In genomic region chr18:60020107-60020925, GRCh38 we compare ENCODE assay signal across 15 cellular contexts.
DNase-seq lines count a peak whose midpoint lies in the region; ATAC-seq, FAIRE-seq and TF ChIP-seq lines count a peak whose summit lies in the region.
"Had no signal": no experiment of that assay in that cellular context is flagged by ENCODE, and none has a peak within 500 bp of the region (broad histone marks: within the 10 kb centered on the region; RNA-seq: fewer than 3 reads in every experiment).

No MANE protein-coding gene starts in this region.

- H3K9me2 ChIP-seq in GM23248 (ENCODE audit: insufficient read depth) = no peaks in the 10 kb centered on the region

- H3K27me3 Mint-ChIP-seq in astrocyte (ENCODE audit: low read depth, unreplicated experiment) = no peaks in the 10 kb centered on the region

- H3K4me2 ChIP-seq in GM23248 (ENCODE audit: unreplicated experiment) (peak overlapping the region; percentile 17), astrocyte (ENCODE audit: low read length) (no peak overlapping the region)
- H3K4me2 ChIP-seq: BLaER1 had no signal

- H3K9ac ChIP-seq in GM23248 = no peak overlapping the region
- no peak overlapping the region for H3K9ac ChIP-seq in astrocyte (ENCODE audit: low read length)
- H3K9ac ChIP-seq: BLaER1 had no signal

- FAIRE-seq in astrocyte (lab: Jason Lieb, UNC) = no peak
- FAIRE-seq: kidney had no signal

- no peaks in the 10 kb centered on the region for H3K79me2 ChIP-seq in GM23248 (ENCODE audit: insufficient read depth)
- no peaks in the 10 kb centered on the region for H3K79me2 ChIP-seq in astrocyte (ENCODE audit: insufficient read depth, low read length)

- H3K9me3 Mint-ChIP-seq in astrocyte (ENCODE audit: unreplicated experiment) = no peaks in the 10 kb centered on the region

- H3K27ac ChIP-seq in GM23248 = no peak overlapping the region
- no peak overlapping the region for H3K27ac ChIP-seq in astrocyte (ENCODE audit: low read depth, low read length)
- H3K27ac ChIP-seq: ascending aorta, BLaER1, prostate gland, upper lobe of left lung had no signal

- no peak for ATAC-seq in HG02981 (IDR thresholded peaks at IDR 0.05; ENCODE audit: unreplicated experiment)
- ATAC-seq in GM21529 (IDR thresholded peaks at IDR 0.05; ENCODE audit: unreplicated experiment) = no peak

- peak overlapping the region; percentile 20 for H3K27ac Mint-ChIP-seq in astrocyte (ENCODE audit: unreplicated experiment)

- H4K20me1 ChIP-seq in GM23248 (ENCODE audit: insufficient read depth) = no peaks in the 10 kb centered on the region
- H4K20me1 ChIP-seq in astrocyte (ENCODE audit: insufficient read depth, low read length) = no peaks in the 10 kb centered on the region
- H4K20me1 ChIP-seq: BLaER1 had no signal

- 93 to 94% methylated on average over 7 of the region's 7 CpGs for WGBS in GM23248 (ENCODE audit: low coverage in 1 of 2, low lambda C conversion rate in 2 of 2, missing lambda C conversion rate in 2 of 2), 2 experiments

- no peak for TF ChIP-seq CTCF in astrocyte (IDR thresholded peaks at IDR 0.05; ENCODE audit: insufficient read depth, low read depth, low read length)

- H3K36me3 ChIP-seq in GM23248 (ENCODE audit: low read depth) (no peaks in the 10 kb centered on the region), astrocyte (ENCODE audit: insufficient read depth, low read length) (no peaks in the 10 kb centered on the region)
- H3K36me3 ChIP-seq: ascending aorta, BLaER1, prostate gland, upper lobe of left lung had no signal

- DNase-seq in AG08395 (ENCODE audit: low spot score) (peak; percentile 31), GM23248 (peak; percentile 28), astrocyte (ENCODE audit: low read depth) (peak; percentile 56), kidney glomerular epithelial cell (lab: John Stamatoyannopoulos, UW) (peak; percentile 80), activated T-cell treated with anti-CD3 and anti-CD28 coated beads for 4 hours (no peak)
- DNase-seq in stimulated activated CD4-positive, alpha-beta T cell treated with anti-CD3 and anti-CD28 coated beads, Interleukin-2, amount 100 ng/mL, for 48 hours = no peak
- DNase-seq: kidney; NCI-H446 treated with DMSO at 0.1 percent for 48 hours; stimulated activated CD4-positive, alpha-beta T cell treated with anti-CD3 and anti-CD28 coated beads, Interleukin-1b, Interleukin-23, amount 100 ng/mL, for 48 hours had no signal

- H3K27me3 ChIP-seq in GM23248 (replicated peaks; ENCODE audit: insufficient read depth) (no peaks in the 10 kb centered on the region), astrocyte (ENCODE audit: insufficient read depth, low read length) (no peaks in the 10 kb centered on the region)
- H3K27me3 ChIP-seq: ascending aorta, BLaER1, upper lobe of left lung had no signal

- H2AFZ ChIP-seq in GM23248 (peak overlapping the region; percentile 40; the same call in 1 of the 2 replicates), astrocyte (ENCODE audit: low read depth, low read length) (no peak overlapping the region)

- in situ Hi-C loops in GM23248 (cut with MboI) = loop anchor here (25.0 kb wide), 1 partner anchor 392 kb away; no protein-coding TSS in a partner anchor

- peaks cover 28% of the 10 kb centered on the region for H3F3A ChIP-seq in GM23248 (ENCODE audit: insufficient read depth)

- H3K4me1 Mint-ChIP-seq in astrocyte (ENCODE audit: low read depth, unreplicated experiment) = peaks cover 30% of the 10 kb centered on the region

- H3K4me1 ChIP-seq in GM23248 (ENCODE audit: insufficient read depth) = peaks cover 47% of the 10 kb centered on the region
- peaks cover 15% of the 10 kb centered on the region for H3K4me1 ChIP-seq in astrocyte (ENCODE audit: insufficient read depth, low read length)
- H3K4me1 ChIP-seq: ascending aorta, prostate gland had no signal

- H3K9me3 ChIP-seq in GM23248 (ENCODE audit: low read depth) (no peaks in the 10 kb centered on the region), astrocyte (ENCODE audit: insufficient read depth, low read depth, low read length) (no peaks in the 10 kb centered on the region)
- H3K9me3 ChIP-seq: ascending aorta, BLaER1, prostate gland, upper lobe of left lung had no signal

- H3K36me3 Mint-ChIP-seq in astrocyte (ENCODE audit: low read depth, unreplicated experiment) = no peaks in the 10 kb centered on the region

- H3K4me3 Mint-ChIP-seq in astrocyte (ENCODE audit: unreplicated experiment) = no peak overlapping the region

- H3K4me3 ChIP-seq in GM23248 (no peak overlapping the region), astrocyte (ENCODE audit: insufficient read depth, low read depth, low read length) (no peak overlapping the region)
- H3K4me3 ChIP-seq: ascending aorta, BLaER1, prostate gland, upper lobe of left lung had no signal

Comparison
In these comparisons a context has a peak if more than half of its experiments do, and no peak if none do; other contexts are left out.
1. DNase-seq: peak in AG08395 (single experiment), GM23248 (single experiment), astrocyte (single experiment) and kidney glomerular epithelial cell (single experiment); none in activated T-cell treated with anti-CD3 and anti-CD28 coated beads for 4 hours (single experiment) and stimulated activated CD4-positive, alpha-beta T cell treated with anti-CD3 and anti-CD28 coated beads, Interleukin-2, amount 100 ng/mL, for 48 hours (0 of 2).